In the genomic region with DNA sequence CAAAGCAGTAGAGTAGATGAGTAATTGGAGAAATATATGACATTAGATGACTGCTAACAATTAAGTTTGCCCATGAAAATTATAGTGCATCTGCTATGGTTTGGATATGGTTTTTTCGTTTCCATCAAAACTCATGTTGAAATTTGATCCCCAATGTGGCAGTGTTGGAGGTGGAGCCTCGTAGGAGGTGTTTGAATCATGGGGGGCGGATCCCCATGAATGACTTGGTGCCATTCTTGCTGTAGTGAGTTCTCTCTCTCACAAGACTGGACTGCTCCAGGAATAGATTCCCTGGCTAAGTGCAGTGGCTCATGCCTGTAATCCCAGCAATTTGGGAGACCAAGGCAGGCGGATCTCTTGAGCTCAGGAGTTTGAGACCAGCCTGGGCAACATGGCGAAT, we compare ENCODE assay signal across 1 cellular context.
TF ChIP-seq lines count a peak whose summit lies in the region.

No MANE protein-coding gene starts in this region.

TF ChIP-seq in K562, 482 proteins besides CTCF, POLR2A, EP300 and RAD21:
- TF ChIP-seq PURB (CRISPR knock-in tag; IDR thresholded peaks at IDR 0.05; ENCODE audit: low read depth) (no peak), NR1H2 (CRISPR knock-in tag; IDR thresholded peaks at IDR 0.05) (no peak), LARP7 (IDR thresholded peaks at IDR 0.05) (no peak), RFX5 (IDR thresholded peaks at IDR 0.05; ENCODE audit: low read depth, low read length) (no peak), NFATC3 (IDR thresholded peaks at IDR 0.05) (no peak)
- TF ChIP-seq, protein P1, sequence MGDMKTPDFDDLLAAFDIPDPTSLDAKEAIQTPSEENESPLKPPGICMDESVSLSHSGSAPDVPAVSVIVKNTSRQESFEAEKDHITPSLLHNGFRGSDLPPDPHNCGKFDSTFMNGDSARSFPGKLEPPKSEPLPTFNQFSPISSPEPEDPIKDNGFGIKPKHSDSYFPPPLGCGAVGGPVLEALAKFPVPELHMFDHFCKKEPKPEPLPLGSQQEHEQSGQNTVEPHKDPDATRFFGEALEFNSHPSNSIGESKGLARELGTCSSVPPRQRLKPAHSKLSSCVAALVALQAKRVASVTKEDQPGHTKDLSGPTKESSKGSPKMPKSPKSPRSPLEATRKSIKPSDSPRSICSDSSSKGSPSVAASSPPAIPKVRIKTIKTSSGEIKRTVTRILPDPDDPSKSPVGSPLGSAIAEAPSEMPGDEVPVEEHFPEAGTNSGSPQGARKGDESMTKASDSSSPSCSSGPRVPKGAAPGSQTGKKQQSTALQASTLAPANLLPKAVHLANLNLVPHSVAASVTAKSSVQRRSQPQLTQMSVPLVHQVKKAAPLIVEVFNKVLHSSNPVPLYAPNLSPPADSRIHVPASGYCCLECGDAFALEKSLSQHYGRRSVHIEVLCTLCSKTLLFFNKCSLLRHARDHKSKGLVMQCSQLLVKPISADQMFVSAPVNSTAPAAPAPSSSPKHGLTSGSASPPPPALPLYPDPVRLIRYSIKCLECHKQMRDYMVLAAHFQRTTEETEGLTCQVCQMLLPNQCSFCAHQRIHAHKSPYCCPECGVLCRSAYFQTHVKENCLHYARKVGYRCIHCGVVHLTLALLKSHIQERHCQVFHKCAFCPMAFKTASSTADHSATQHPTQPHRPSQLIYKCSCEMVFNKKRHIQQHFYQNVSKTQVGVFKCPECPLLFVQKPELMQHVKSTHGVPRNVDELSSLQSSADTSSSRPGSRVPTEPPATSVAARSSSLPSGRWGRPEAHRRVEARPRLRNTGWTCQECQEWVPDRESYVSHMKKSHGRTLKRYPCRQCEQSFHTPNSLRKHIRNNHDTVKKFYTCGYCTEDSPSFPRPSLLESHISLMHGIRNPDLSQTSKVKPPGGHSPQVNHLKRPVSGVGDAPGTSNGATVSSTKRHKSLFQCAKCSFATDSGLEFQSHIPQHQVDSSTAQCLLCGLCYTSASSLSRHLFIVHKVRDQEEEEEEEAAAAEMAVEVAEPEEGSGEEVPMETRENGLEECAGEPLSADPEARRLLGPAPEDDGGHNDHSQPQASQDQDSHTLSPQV (IDR thresholded peaks at IDR 0.05), result no peak
